25 cellular contexts compared by ENCODE assay signal in genomic region chr1:47160716-47161115, GRCh38. TPM values are rescaled to one million over a fixed set of nuclear protein-coding genes. Genes with fewer than 3 reads are reported as not detected.
"Had no signal": no experiment of that assay in that cellular context is flagged by ENCODE, and none has a peak within 500 bp of the region (broad histone marks: within the 10 kb centered on the region; RNA-seq: fewer than 3 reads in every experiment).

No MANE protein-coding gene starts in this region.

- ATAC-seq: Panc1, PC-3, Right ventricle myocardium inferior, SK-N-SH treated with all-trans-retinoic acid at 6 μM for 48 hours had no signal

- H3K27me3 ChIP-seq: SJCRH30 had no signal

- H3K36me3 ChIP-seq: SJCRH30 had no signal

- H3K4me3 ChIP-seq: SJCRH30 had no signal

- DNase-seq: IMR-90; Kasumi-1; MM.1S; NCI-H1092 treated with DMSO at 0.1 percent for 48 hours; NCI-H1436; NCI-H187; NCI-H2029; NCI-H2081 treated with DMSO at 0.1 percent for 48 hours; NCI-H2171; NCI-H226; NCI-H446; NCI-H510A; NCI-H524 treated with DMSO at 0.1 percent for 48 hours; NCI-H69; NCI-H774; NK-92 treated with Interleukin-12 subunit alpha and Interleukin-12 subunit beta, amount 100 ng/mL, for 24 hours; PC-3; SHP77 treated with DMSO at 0.1 percent for 48 hours; SJCRH30 had no signal

RNA-seq across cellular contexts. Expression of gene CYP4A22, which starts 23.5 kb away (rescaled TPM):
- total RNA-seq: HT-29, IMR-90, M059J, OCI-LY7, PC-3, Right ventricle myocardium inferior, SJCRH30 had no signal

RNA-seq across cellular contexts. Expression of gene PDZK1IP1, which starts 29.1 kb away (rescaled TPM):
- total RNA-seq: IMR-90, OCI-LY7, PC-3, Right ventricle myocardium inferior, SJCRH30 had no signal
